Comparison of ENCODE assay signal across 1 cellular context in the genomic region with DNA sequence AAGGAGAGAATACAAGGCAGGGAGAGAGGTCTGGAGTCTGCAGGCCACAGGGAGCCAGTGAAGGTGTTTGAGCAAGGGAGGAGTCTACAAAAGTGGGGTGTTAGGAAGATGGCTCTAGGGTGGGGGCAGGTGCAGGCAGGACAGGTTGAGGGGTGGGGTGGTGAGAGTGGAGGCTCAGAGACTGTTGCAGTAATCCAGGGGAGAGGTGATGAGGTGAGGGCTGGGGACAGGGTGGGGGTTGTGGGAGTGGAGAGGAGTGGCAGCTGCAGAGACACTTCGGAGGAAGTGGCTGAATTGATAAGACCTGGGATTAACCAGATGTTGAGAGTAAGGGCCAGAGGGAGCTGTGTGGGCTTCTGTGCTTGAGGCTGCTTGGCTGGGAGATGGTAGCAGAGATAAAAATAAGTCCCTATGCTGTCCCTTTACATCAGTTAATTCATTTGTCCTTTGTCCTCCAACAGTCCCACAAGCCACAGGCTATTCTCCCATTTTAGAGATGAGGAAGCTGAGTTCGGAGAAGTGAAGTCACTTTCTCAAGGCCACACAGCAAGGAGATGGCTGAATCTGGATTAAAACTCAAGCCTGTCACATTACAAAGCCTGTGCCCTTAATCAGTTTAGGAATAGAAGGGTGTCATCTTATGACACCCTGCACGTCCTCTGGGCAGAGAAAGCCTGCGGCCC.
TF ChIP-seq lines count a peak whose summit lies in the region.

No MANE protein-coding gene starts in this region.

TF ChIP-seq in WTC11, 78 proteins besides CTCF, POLR2A, EP300 and RAD21:
- no peak for TF ChIP-seq GABPB1 (CRISPR knock-in tag; IDR thresholded peaks at IDR 0.05)
- no peak for TF ChIP-seq ATF6 (CRISPR knock-in tag; IDR thresholded peaks at IDR 0.05)
- TF ChIP-seq, protein P1, sequence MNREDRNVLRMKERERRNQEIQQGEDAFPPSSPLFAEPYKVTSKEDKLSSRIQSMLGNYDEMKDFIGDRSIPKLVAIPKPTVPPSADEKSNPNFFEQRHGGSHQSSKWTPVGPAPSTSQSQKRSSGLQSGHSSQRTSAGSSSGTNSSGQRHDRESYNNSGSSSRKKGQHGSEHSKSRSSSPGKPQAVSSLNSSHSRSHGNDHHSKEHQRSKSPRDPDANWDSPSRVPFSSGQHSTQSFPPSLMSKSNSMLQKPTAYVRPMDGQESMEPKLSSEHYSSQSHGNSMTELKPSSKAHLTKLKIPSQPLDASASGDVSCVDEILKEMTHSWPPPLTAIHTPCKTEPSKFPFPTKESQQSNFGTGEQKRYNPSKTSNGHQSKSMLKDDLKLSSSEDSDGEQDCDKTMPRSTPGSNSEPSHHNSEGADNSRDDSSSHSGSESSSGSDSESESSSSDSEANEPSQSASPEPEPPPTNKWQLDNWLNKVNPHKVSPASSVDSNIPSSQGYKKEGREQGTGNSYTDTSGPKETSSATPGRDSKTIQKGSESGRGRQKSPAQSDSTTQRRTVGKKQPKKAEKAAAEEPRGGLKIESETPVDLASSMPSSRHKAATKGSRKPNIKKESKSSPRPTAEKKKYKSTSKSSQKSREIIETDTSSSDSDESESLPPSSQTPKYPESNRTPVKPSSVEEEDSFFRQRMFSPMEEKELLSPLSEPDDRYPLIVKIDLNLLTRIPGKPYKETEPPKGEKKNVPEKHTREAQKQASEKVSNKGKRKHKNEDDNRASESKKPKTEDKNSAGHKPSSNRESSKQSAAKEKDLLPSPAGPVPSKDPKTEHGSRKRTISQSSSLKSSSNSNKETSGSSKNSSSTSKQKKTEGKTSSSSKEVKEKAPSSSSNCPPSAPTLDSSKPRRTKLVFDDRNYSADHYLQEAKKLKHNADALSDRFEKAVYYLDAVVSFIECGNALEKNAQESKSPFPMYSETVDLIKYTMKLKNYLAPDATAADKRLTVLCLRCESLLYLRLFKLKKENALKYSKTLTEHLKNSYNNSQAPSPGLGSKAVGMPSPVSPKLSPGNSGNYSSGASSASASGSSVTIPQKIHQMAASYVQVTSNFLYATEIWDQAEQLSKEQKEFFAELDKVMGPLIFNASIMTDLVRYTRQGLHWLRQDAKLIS (CRISPR knock-in tag; IDR thresholded peaks at IDR 0.05; ENCODE audit: borderline replicate concordance), result no peak
- TF ChIP-seq ZNF281 (CRISPR knock-in tag; IDR thresholded peaks at IDR 0.05), result no peak
- TF ChIP-seq STAT6 (CRISPR knock-in tag; conservative IDR thresholded peaks at IDR 0.05; ENCODE audit: low read depth), result no peak
TF ChIP-seq in WTC11: peak in this region for 0.
